Comparison of ENCODE assay signal across 8 cellular contexts in the genomic region with DNA sequence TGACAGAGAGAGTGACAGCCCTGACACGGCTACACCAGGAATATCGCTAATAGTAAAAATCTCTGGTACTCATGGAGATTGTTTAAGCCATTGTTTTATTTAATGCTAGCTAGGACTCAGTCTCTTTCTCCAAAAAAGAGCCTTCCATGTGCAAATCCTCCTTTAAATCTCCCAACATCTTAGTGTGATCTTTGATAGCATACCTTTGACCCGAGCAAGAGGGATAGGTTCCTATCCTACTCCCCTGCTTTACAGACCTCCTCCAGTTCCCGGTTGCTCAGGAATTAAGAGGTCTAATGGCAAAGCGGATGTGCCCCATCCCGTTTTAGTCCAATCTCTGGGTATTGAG. TPM values are rescaled to one million over a fixed set of nuclear protein-coding genes. Genes with fewer than 3 reads are reported as not detected.
DNase-seq lines count a peak whose midpoint lies in the region; ATAC-seq and TF ChIP-seq lines count a peak whose summit lies in the region.

No MANE protein-coding gene starts in this region.

- H3K27me3 Mint-ChIP-seq in GM23338 (ENCODE audit: insufficient read depth, low read depth, poor library complexity) (peaks cover 40% of the 10 kb centered on the region), glutamatergic neuron (ENCODE audit: unreplicated experiment) (peaks cover 17% of the 10 kb centered on the region)
- peaks cover 25% of the 10 kb centered on the region for H3K27me3 Mint-ChIP-seq in activated T-helper 17 cell treated with anti-CD3 and anti-CD28 coated beads, Interleukin-2, amount 50 U/mL, for 72 hours

- no peak; the same call in 1 of the 3 replicates for ATAC-seq in GM23338
- no peak for ATAC-seq in HG03139 (IDR thresholded peaks at IDR 0.05; ENCODE audit: unreplicated experiment)
- no peak for ATAC-seq in GM18502 (IDR thresholded peaks at IDR 0.05; ENCODE audit: poor library complexity, unreplicated experiment)
- ATAC-seq in activated T-helper 17 cell treated with anti-CD3 and anti-CD28 coated beads, Interleukin-2, amount 50 U/mL, for 72 hours (replicated peaks) = no peak

- H3K79me2 ChIP-seq in GM23338 (replicated peaks; ENCODE audit: insufficient read depth) = no peaks in the 10 kb centered on the region

- no peak overlapping the region for H3K9ac ChIP-seq in SK-N-MC (ENCODE audit: insufficient read length)

- peak overlapping the region; percentile 92; the same call in 1 of the 2 replicates for H2AFZ ChIP-seq in GM23338

- no peaks in the 10 kb centered on the region for H3K36me3 ChIP-seq in GM23338 (ENCODE audit: insufficient read depth)
- no peaks in the 10 kb centered on the region for H3K36me3 ChIP-seq in SK-N-MC (ENCODE audit: insufficient read depth, low read length)

- H3K9me3 Mint-ChIP-seq in GM23338 (no peaks in the 10 kb centered on the region; the same call in 1 of the 3 replicates), glutamatergic neuron (ENCODE audit: unreplicated experiment) (peaks cover 7% of the 10 kb centered on the region)
- H3K9me3 Mint-ChIP-seq in activated T-helper 17 cell treated with anti-CD3 and anti-CD28 coated beads, Interleukin-2, amount 50 U/mL, for 72 hours = no peaks in the 10 kb centered on the region

- H3K27ac Mint-ChIP-seq in GM23338 (no peak overlapping the region), glutamatergic neuron (ENCODE audit: unreplicated experiment) (no peak overlapping the region)
- no peak overlapping the region for H3K27ac Mint-ChIP-seq in activated T-helper 17 cell treated with anti-CD3 and anti-CD28 coated beads, Interleukin-2, amount 50 U/mL, for 72 hours

- no peaks in the 10 kb centered on the region for H3K9me3 ChIP-seq in SK-N-MC (ENCODE audit: low read depth, low read length)

- H3K4me1 Mint-ChIP-seq in GM23338 (peaks cover 19% of the 10 kb centered on the region), glutamatergic neuron (ENCODE audit: low read depth, unreplicated experiment) (peaks cover 5% of the 10 kb centered on the region)
- no peaks in the 10 kb centered on the region for H3K4me1 Mint-ChIP-seq in activated T-helper 17 cell treated with anti-CD3 and anti-CD28 coated beads, Interleukin-2, amount 50 U/mL, for 72 hours

- TF ChIP-seq CTCF in GM23338 (conservative IDR thresholded peaks at IDR 0.05; ENCODE audit: low read depth in 2 of 2) (no peak), glutamatergic neuron (IDR thresholded peaks at IDR 0.05; ENCODE audit: partially characterized antibody, unreplicated experiment) (peak; percentile 49), retinal pigment epithelial cell (conservative IDR thresholded peaks at IDR 0.05; ENCODE audit: low read depth, low read length) (no peak)

- H3K4me3 Mint-ChIP-seq in GM23338 = peak overlapping the region; percentile 75
- peak overlapping the region; percentile 81 for H3K4me3 Mint-ChIP-seq in glutamatergic neuron (ENCODE audit: unreplicated experiment)
- no peak overlapping the region for H3K4me3 Mint-ChIP-seq in activated T-helper 17 cell treated with anti-CD3 and anti-CD28 coated beads, Interleukin-2, amount 50 U/mL, for 72 hours

- 0 out of 2 replicates have a peak, but pooled peaks cover 4% of the 10 kb centered on the region for H4K20me1 ChIP-seq in GM23338 (replicated peaks; ENCODE audit: insufficient read depth)

- peaks cover 66% of the 10 kb centered on the region for H3K27me3 ChIP-seq in GM23338 (ENCODE audit: insufficient read depth)

- no peaks in the 10 kb centered on the region for H3F3A ChIP-seq in GM23338 (replicated peaks; ENCODE audit: low read depth)

- H3K36me3 Mint-ChIP-seq in GM23338 (ENCODE audit: low read depth) = no peaks in the 10 kb centered on the region
- H3K36me3 Mint-ChIP-seq in glutamatergic neuron (ENCODE audit: unreplicated experiment) = peaks cover 4% of the 10 kb centered on the region
- H3K36me3 Mint-ChIP-seq in activated T-helper 17 cell treated with anti-CD3 and anti-CD28 coated beads, Interleukin-2, amount 50 U/mL, for 72 hours (ENCODE audit: low read depth) = no peaks in the 10 kb centered on the region

- H3K4me3 ChIP-seq in GM23338 (peak overlapping the region; percentile 73), SK-N-MC (peak overlapping the region; percentile 58), retinal pigment epithelial cell (ENCODE audit: low read length) (peak overlapping the region; percentile 37)

- no peaks in the 10 kb centered on the region for H3K9me2 ChIP-seq in GM23338 (ENCODE audit: insufficient read depth)

- peak overlapping the region; percentile 95 for H3K4me2 ChIP-seq in GM23338

- peaks cover 12% of the 10 kb centered on the region; the same call in 1 of the 2 replicates for H3K4me1 ChIP-seq in GM23338 (ENCODE audit: insufficient read depth)

- peak; percentile 38 for DNase-seq in GM23338 (ENCODE audit: low spot score)
- DNase-seq in SK-N-MC (ENCODE audit: low read depth, low spot score) = no peak
- no peak for DNase-seq in glutamatergic neuron
- DNase-seq in retinal pigment epithelial cell (ENCODE audit: low read depth) = no peak
- DNase-seq in EL = no peak

- H3K27ac ChIP-seq in GM23338 (ENCODE audit: low read depth) (no peak overlapping the region), SK-N-MC (no peak overlapping the region)

TF ChIP-seq in GM23338, 12 proteins besides CTCF, POLR2A, EP300 and RAD21 (continues in another document):
- TF ChIP-seq JUNB (IDR thresholded peaks at IDR 0.05; ENCODE audit: unreplicated experiment) (no peak), STAT1 (IDR thresholded peaks at IDR 0.05; ENCODE audit: unreplicated experiment) (no peak), ZNF114 (CRISPR knock-in tag; IDR thresholded peaks at IDR 0.05) (no peak), ZNF331 (CRISPR knock-in tag; IDR thresholded peaks at IDR 0.05; ENCODE audit: low read depth) (no peak), CREB1 (CRISPR knock-in tag; IDR thresholded peaks at IDR 0.05; ENCODE audit: low read depth) (no peak), EZH2 (IDR thresholded peaks at IDR 0.05; ENCODE audit: low read depth, unreplicated experiment) (no peak), NANOG (IDR thresholded peaks at IDR 0.05; ENCODE audit: borderline replicate concordance) (no peak)
- TF ChIP-seq, protein P1, sequence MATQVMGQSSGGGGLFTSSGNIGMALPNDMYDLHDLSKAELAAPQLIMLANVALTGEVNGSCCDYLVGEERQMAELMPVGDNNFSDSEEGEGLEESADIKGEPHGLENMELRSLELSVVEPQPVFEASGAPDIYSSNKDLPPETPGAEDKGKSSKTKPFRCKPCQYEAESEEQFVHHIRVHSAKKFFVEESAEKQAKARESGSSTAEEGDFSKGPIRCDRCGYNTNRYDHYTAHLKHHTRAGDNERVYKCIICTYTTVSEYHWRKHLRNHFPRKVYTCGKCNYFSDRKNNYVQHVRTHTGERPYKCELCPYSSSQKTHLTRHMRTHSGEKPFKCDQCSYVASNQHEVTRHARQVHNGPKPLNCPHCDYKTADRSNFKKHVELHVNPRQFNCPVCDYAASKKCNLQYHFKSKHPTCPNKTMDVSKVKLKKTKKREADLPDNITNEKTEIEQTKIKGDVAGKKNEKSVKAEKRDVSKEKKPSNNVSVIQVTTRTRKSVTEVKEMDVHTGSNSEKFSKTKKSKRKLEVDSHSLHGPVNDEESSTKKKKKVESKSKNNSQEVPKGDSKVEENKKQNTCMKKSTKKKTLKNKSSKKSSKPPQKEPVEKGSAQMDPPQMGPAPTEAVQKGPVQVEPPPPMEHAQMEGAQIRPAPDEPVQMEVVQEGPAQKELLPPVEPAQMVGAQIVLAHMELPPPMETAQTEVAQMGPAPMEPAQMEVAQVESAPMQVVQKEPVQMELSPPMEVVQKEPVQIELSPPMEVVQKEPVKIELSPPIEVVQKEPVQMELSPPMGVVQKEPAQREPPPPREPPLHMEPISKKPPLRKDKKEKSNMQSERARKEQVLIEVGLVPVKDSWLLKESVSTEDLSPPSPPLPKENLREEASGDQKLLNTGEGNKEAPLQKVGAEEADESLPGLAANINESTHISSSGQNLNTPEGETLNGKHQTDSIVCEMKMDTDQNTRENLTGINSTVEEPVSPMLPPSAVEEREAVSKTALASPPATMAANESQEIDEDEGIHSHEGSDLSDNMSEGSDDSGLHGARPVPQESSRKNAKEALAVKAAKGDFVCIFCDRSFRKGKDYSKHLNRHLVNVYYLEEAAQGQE (IDR thresholded peaks at IDR 0.05; ENCODE audit: unreplicated experiment) = no peak

RNA-seq across cellular contexts. Expression of a gene that starts 0.7 kb away (rescaled TPM):
- 1.2 and 2.6 TPM in 2 replicates for total RNA-seq in GM23338 (2014; rRNA removed; shearing (Covaris generic))
- 0.47 and 0.64 TPM in 2 replicates for polyA plus RNA-seq in GM23338 (2016; fragmentation: Nextera tagmentation; extraction: Ambion mirVana)
- 20.7 TPM for total RNA-seq in glutamatergic neuron (ENCODE audit: unreplicated experiment)
- total RNA-seq in activated T-helper 17 cell treated with anti-CD3 and anti-CD28 coated beads, Interleukin-2, amount 50 U/mL, for 72 hours = under 1 TPM; 0.17 to 0.82 TPM
